Comparison of ENCODE assay signal across 9 cellular contexts in the genomic region with DNA sequence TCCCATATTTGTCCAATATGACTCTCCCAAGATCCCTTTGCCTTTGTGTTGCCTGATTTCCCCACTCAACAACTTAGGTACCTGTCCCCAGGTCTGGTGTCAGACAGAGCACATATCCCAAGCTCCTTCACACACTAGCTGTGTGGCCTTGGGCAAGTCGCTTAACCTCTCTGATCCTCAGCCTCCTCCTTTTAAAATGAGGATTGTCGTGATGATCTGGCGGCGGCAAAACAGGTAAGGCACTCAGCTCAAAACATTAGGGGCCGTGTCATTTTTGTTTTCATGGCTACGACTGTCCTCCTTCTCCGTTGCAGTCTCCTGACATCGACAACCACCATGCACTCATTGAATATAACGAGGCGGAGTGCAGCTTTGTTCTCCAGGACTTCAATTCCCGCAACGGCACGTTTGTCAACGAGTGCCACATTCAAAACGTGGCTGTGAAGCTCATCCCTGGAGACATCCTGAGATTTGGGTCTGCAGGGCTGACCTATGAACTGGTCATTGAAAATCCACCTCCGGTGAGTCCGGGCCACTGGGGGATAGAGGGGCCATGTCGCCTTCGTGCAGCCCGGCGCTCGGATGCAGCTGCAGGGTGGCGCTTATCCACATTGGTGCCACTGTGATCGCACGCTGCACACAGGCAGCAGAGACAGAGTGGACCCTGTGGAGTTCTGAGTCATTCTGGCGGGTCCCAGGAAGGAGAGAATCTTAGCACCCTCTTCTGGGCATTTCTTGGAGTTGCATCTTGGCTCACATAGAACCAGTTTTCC. TPM values are rescaled to one million over a fixed set of nuclear protein-coding genes. Genes with fewer than 3 reads are reported as not detected.
A peak's percentile ranks its signal among the peaks of the same experiment; 100 is the strongest.
DNase-seq lines count a peak whose midpoint lies in the region; ATAC-seq and TF ChIP-seq lines count a peak whose summit lies in the region.
"Had no signal": no experiment of that assay in that cellular context is flagged by ENCODE, and none has a peak within 500 bp of the region (broad histone marks: within the 10 kb centered on the region; RNA-seq: fewer than 3 reads in every experiment).

No MANE protein-coding gene starts in this region.

- H3K9me3 Mint-ChIP-seq in immature natural killer cell: no peaks in the 10 kb centered on the region
- H3K9me3 Mint-ChIP-seq: CD8-positive, alpha-beta memory T cell had no signal

- peak; percentile 79 for TF ChIP-seq CTCF in RWPE1 (conservative IDR thresholded peaks at IDR 0.05; ENCODE audit: low read depth)
- TF ChIP-seq CTCF in brain microvascular endothelial cell (IDR thresholded peaks at IDR 0.05; ENCODE audit: low read depth, low read length, missing control alignments): peak; percentile 81

- peaks cover 3 to 5% of the 10 kb centered on the region in 2 donors for H3K4me1 Mint-ChIP-seq in immature natural killer cell

- POLR2A ChIA-PET in RWPE1 (lab: Yijun Ruan, JAX; ENCODE audit: low non-redundant PET): interaction anchor here (1.0 kb wide), 1 partner anchor 120 kb away, joined by 3 read pairs; no protein-coding TSS in a partner anchor

- H3K4me3 Mint-ChIP-seq in immature natural killer cell: no peak overlapping the region
- H3K4me3 Mint-ChIP-seq: CD8-positive, alpha-beta memory T cell had no signal

- in situ Hi-C loops in brain microvascular endothelial cell (cut with HindIII; ENCODE audit: low pct_ligation_motif_present, low sequenced_read_pairs): no loop called here

- no peak overlapping the region for H3K27ac ChIP-seq in RWPE1
- no peak overlapping the region for H3K27ac ChIP-seq in brain microvascular endothelial cell

- no peak for ATAC-seq in HG02678 (IDR thresholded peaks at IDR 0.05; ENCODE audit: unreplicated experiment)

- H3K27me3 Mint-ChIP-seq in immature natural killer cell (ENCODE audit: low read depth in 3 of 3): peaks cover 0 to 18% (median 1%) of the 10 kb centered on the region in 3 donors

- no peak overlapping the region for H3K27ac Mint-ChIP-seq in immature natural killer cell
- H3K27ac Mint-ChIP-seq: CD8-positive, alpha-beta memory T cell had no signal

- no peaks in the 10 kb centered on the region for H3K27me3 ChIP-seq in brain microvascular endothelial cell (replicated peaks)

- peaks cover 0 to 4% (median 0%) of the 10 kb centered on the region in 3 donors for H3K36me3 Mint-ChIP-seq in immature natural killer cell
- H3K36me3 Mint-ChIP-seq: CD8-positive, alpha-beta memory T cell had no signal

- H3K4me3 ChIP-seq in brain microvascular endothelial cell (ENCODE audit: low read depth, low read length): no peak overlapping the region

- DNase-seq in SIG-M5 treated with dmso at 0.1 percent for 504 hours (lab: John Stamatoyannopoulos, UW; ENCODE audit: unreplicated experiment): peak; percentile 64
- no peak for DNase-seq in SIG-M5 (lab: John Stamatoyannopoulos, UW)
- peak; percentile 82 for DNase-seq in M059J (ENCODE audit: low read depth)
- peak; percentile 82 for DNase-seq in RWPE1 (ENCODE audit: low spot score)
- DNase-seq in brain microvascular endothelial cell: peak; percentile 73
- DNase-seq in immature natural killer cell: peak; percentile 38 to 58 (median 44)
- peak; percentile 33 for DNase-seq in smooth muscle cell of the brain vasculature (ENCODE audit: low read depth, low spot score)

- H3K36me3 ChIP-seq in brain microvascular endothelial cell (replicated peaks): no peaks in the 10 kb centered on the region

- CTCF ChIA-PET in RWPE1 (lab: Yijun Ruan, JAX): interaction anchor here (0.6 to 3.4 kb wide), 10 partner anchors 16 to 285 kb away, joined by 3 to 29 read pairs (median 3); a partner anchor contains a TSS

RNA-seq across cellular contexts. Expression of a gene that starts 25.2 kb away (rescaled TPM):
- 0.64 and 1.3 TPM in 2 replicates for total RNA-seq in M059J (2014; rRNA removed; shearing (Covaris generic))
- under 1 TPM in 1 of 3 donors, not detected in 2; 0.28 TPM for polyA plus RNA-seq in immature natural killer cell
- total RNA-seq: CD8-positive, alpha-beta memory T cell had no signal
- polyA plus RNA-seq: CD8-positive, alpha-beta memory T cell had no signal
